In genomic region chr1:186768906-186769305, GRCh38 we compare ENCODE assay signal across 17 cellular contexts. TPM values are rescaled to one million over a fixed set of nuclear protein-coding genes. Genes with fewer than 3 reads are reported as not detected.
DNase-seq lines count a peak whose midpoint lies in the region; ATAC-seq, FAIRE-seq and TF ChIP-seq lines count a peak whose summit lies in the region.
"Had no signal": no experiment of that assay in that cellular context is flagged by ENCODE, and none has a peak within 500 bp of the region (broad histone marks: within the 10 kb centered on the region; RNA-seq: fewer than 3 reads in every experiment).

No MANE protein-coding gene starts in this region.

- peak; percentile 73 for ATAC-seq in HG02943 (IDR thresholded peaks at IDR 0.05; ENCODE audit: low read depth, unreplicated experiment)
- ATAC-seq in HG03575 (IDR thresholded peaks at IDR 0.05; ENCODE audit: extremely low read depth, insufficient number of reproducible peaks, low FRiP score, unreplicated experiment) = peak; percentile 73
- ATAC-seq in upper lobe of left lung (ENCODE audit: low FRiP score in 2 of 2) = no peak
- ATAC-seq: gastrocnemius medialis, pancreas had no signal

- H3K27me3 Mint-ChIP-seq in progenitor cell of endocrine pancreas = no peaks in the 10 kb centered on the region
- H3K27me3 Mint-ChIP-seq: activated naive CD4-positive, alpha-beta T cell treated with anti-CD3 and anti-CD28 coated beads, Interleukin-2, amount 10 ng/mL, durations not matched to agents 7 days and 5 days had no signal

- H3K9me3 ChIP-seq in upper lobe of left lung = no peaks in the 10 kb centered on the region
- H3K9me3 ChIP-seq: gastrocnemius medialis, pancreas, SJSA1 had no signal

- H3K4me1 Mint-ChIP-seq in progenitor cell of endocrine pancreas (ENCODE audit: low read depth) = peaks cover 5% of the 10 kb centered on the region
- H3K4me1 Mint-ChIP-seq: activated naive CD4-positive, alpha-beta T cell treated with anti-CD3 and anti-CD28 coated beads, Interleukin-2, amount 10 ng/mL, durations not matched to agents 7 days and 5 days had no signal

- H3K4me3 ChIP-seq in upper lobe of left lung = no peak overlapping the region
- H3K4me3 ChIP-seq: gastrocnemius medialis, pancreas, SJSA1 had no signal

- no peaks in the 10 kb centered on the region for H3K27me3 ChIP-seq in upper lobe of left lung
- H3K27me3 ChIP-seq: gastrocnemius medialis, pancreas, SJSA1 had no signal

- no peaks in the 10 kb centered on the region for H3K4me1 ChIP-seq in upper lobe of left lung
- H3K4me1 ChIP-seq: gastrocnemius medialis, pancreas, SJSA1 had no signal

- peak; percentile 85 for FAIRE-seq in GM18507 (lab: Jason Lieb, UNC)
- FAIRE-seq: HTR-8/SVneo, pancreas had no signal

- H3K9me3 Mint-ChIP-seq in progenitor cell of endocrine pancreas (ENCODE audit: low read depth) = no peaks in the 10 kb centered on the region
- H3K9me3 Mint-ChIP-seq: activated naive CD4-positive, alpha-beta T cell treated with anti-CD3 and anti-CD28 coated beads, Interleukin-2, amount 10 ng/mL, durations not matched to agents 7 days and 5 days had no signal

- no peak for DNase-seq in GM18507 (ENCODE audit: extremely low spot score, insufficient read length, low read depth)
- DNase-seq in GM20000 (ENCODE audit: low spot score) = peak; percentile 25
- no peak for DNase-seq in upper lobe of left lung
- no peak for DNase-seq in globus pallidus (ENCODE audit: low spot score)
- DNase-seq in NCI-H1694 (lab: John Stamatoyannopoulos, UW) = no peak
- no peak for DNase-seq in progenitor cell of endocrine pancreas (ENCODE audit: low spot score, unreplicated experiment)
- DNase-seq: activated naive CD4-positive, alpha-beta T cell treated with anti-CD3 and anti-CD28 coated beads, Interleukin-2, amount 10 ng/mL, durations not matched to agents 7 days and 5 days; dermis blood vessel endothelial cell; gastrocnemius medialis; NCI-H2171; pancreas; substantia nigra had no signal

- H3K27ac Mint-ChIP-seq in progenitor cell of endocrine pancreas = no peak overlapping the region
- H3K27ac Mint-ChIP-seq: activated naive CD4-positive, alpha-beta T cell treated with anti-CD3 and anti-CD28 coated beads, Interleukin-2, amount 10 ng/mL, durations not matched to agents 7 days and 5 days had no signal

- no peak overlapping the region for H3K4me3 Mint-ChIP-seq in progenitor cell of endocrine pancreas (ENCODE audit: low read depth)
- H3K4me3 Mint-ChIP-seq: activated naive CD4-positive, alpha-beta T cell treated with anti-CD3 and anti-CD28 coated beads, Interleukin-2, amount 10 ng/mL, durations not matched to agents 7 days and 5 days had no signal

- TF ChIP-seq CTCF in GM20000 (IDR thresholded peaks at IDR 0.05; ENCODE audit: extremely low read depth, missing control alignments) (no peak), upper lobe of left lung (IDR thresholded peaks at IDR 0.05) (no peak), progenitor cell of endocrine pancreas (IDR thresholded peaks at IDR 0.05; ENCODE audit: unreplicated experiment) (no peak)

- H3K27ac ChIP-seq in upper lobe of left lung = no peak overlapping the region
- H3K27ac ChIP-seq: C4-2B, gastrocnemius medialis, pancreas, SJSA1 had no signal

- TF ChIP-seq POLR2A in upper lobe of left lung (IDR thresholded peaks at IDR 0.05) = no peak

- H3K36me3 Mint-ChIP-seq in progenitor cell of endocrine pancreas (ENCODE audit: insufficient read depth) = no peaks in the 10 kb centered on the region
- H3K36me3 Mint-ChIP-seq: activated naive CD4-positive, alpha-beta T cell treated with anti-CD3 and anti-CD28 coated beads, Interleukin-2, amount 10 ng/mL, durations not matched to agents 7 days and 5 days had no signal

- no peaks in the 10 kb centered on the region for H3K36me3 ChIP-seq in upper lobe of left lung
- H3K36me3 ChIP-seq: gastrocnemius medialis, pancreas, SJSA1 had no signal

- TF ChIP-seq EP300 in upper lobe of left lung (IDR thresholded peaks at IDR 0.05) = no peak

RNA-seq across cellular contexts. Expression of gene PLA2G4A, which starts 59.8 kb away (rescaled TPM):
- 10 to 100 TPM in 2 of 6 donors, 1 to 10 TPM in 4; 2.1 to 11.8 (median 7.5) TPM for total RNA-seq in upper lobe of left lung
- total RNA-seq in progenitor cell of endocrine pancreas = 0.72 and 1.00 TPM in 2 replicates

Comparison
In these comparisons a context has a peak if more than half of its experiments do, and no peak if none do; other contexts are left out.
1. ATAC-seq: peak in HG02943 (single experiment) and HG03575 (single experiment); none in upper lobe of left lung (0 of 2).